In genomic region chr20:59322813-59323469, GRCh38 we compare ENCODE assay signal across 17 cellular contexts. TPM values are rescaled to one million over a fixed set of nuclear protein-coding genes. Genes with fewer than 3 reads are reported as not detected.
DNase-seq lines count a peak whose midpoint lies in the region; ATAC-seq and TF ChIP-seq lines count a peak whose summit lies in the region.
"Had no signal": no experiment of that assay in that cellular context is flagged by ENCODE, and none has a peak within 500 bp of the region (broad histone marks: within the 10 kb centered on the region; RNA-seq: fewer than 3 reads in every experiment).

No MANE protein-coding gene starts in this region.

- H3K4me3 Mint-ChIP-seq in brain (no peak overlapping the region), nephron progenitor cell (peak overlapping the region; percentile 33)
- no peak overlapping the region for H3K4me3 Mint-ChIP-seq in activated T-helper 1 cell treated with anti-CD3 and anti-CD28 coated beads, Interleukin-12 subunit alpha, Interleukin-12 subunit beta, Interleukin-2, Interleukin-4 antibody, amounts not matched to agents 30 ng/mL and 10 ng/mL and 1 ng/mL, durations not matched to agents 14 hours and 24 hours and 36 hours

- H3K27me3 Mint-ChIP-seq in brain (peaks cover 3% of the 10 kb centered on the region), nephron progenitor cell (ENCODE audit: low read depth, poor library complexity) (peaks cover 8% of the 10 kb centered on the region)
- peaks cover 1% of the 10 kb centered on the region for H3K27me3 Mint-ChIP-seq in activated T-helper 1 cell treated with anti-CD3 and anti-CD28 coated beads, Interleukin-12 subunit alpha, Interleukin-12 subunit beta, Interleukin-2, Interleukin-4 antibody, amounts not matched to agents 30 ng/mL and 10 ng/mL and 1 ng/mL, durations not matched to agents 14 hours and 24 hours and 36 hours (ENCODE audit: insufficient read depth)

- TF ChIP-seq CTCF in brain (conservative IDR thresholded peaks at IDR 0.05) (no peak), nephron progenitor cell (IDR thresholded peaks at IDR 0.05) (no peak), lower lobe of right lung (IDR thresholded peaks at IDR 0.05) (no peak)

- H3K4me1 Mint-ChIP-seq in brain (peaks cover 62% of the 10 kb centered on the region), nephron progenitor cell (peaks cover 85% of the 10 kb centered on the region)
- no peaks in the 10 kb centered on the region for H3K4me1 Mint-ChIP-seq in activated T-helper 1 cell treated with anti-CD3 and anti-CD28 coated beads, Interleukin-12 subunit alpha, Interleukin-12 subunit beta, Interleukin-2, Interleukin-4 antibody, amounts not matched to agents 30 ng/mL and 10 ng/mL and 1 ng/mL, durations not matched to agents 14 hours and 24 hours and 36 hours (ENCODE audit: low read depth)

- H3K27ac Mint-ChIP-seq in brain (peak overlapping the region in 3 of 5 experiments; percentile 11 to 24 (median 11)), nephron progenitor cell (peak overlapping the region; percentile 23)
- no peak overlapping the region for H3K27ac Mint-ChIP-seq in activated T-helper 1 cell treated with anti-CD3 and anti-CD28 coated beads, Interleukin-12 subunit alpha, Interleukin-12 subunit beta, Interleukin-2, Interleukin-4 antibody, amounts not matched to agents 30 ng/mL and 10 ng/mL and 1 ng/mL, durations not matched to agents 14 hours and 24 hours and 36 hours

- DNase-seq in NCI-H2227 (lab: John Stamatoyannopoulos, UW; ENCODE audit: unreplicated experiment), result peak; percentile 44
- DNase-seq in NCI-H2227 treated with DMSO at 0.1 percent for 48 hours (lab: John Stamatoyannopoulos, UW), result no peak
- DNase-seq in MV-4-11 (lab: John Stamatoyannopoulos, UW), result peak; percentile 76
- DNase-seq in nephron progenitor cell, result no peak
- no peak for DNase-seq in activated T-helper 1 cell treated with anti-CD3 and anti-CD28 coated beads, Interleukin-12 subunit alpha, Interleukin-12 subunit beta, Interleukin-2, Interleukin-4 antibody, amounts not matched to agents 30 ng/mL and 10 ng/mL and 1 ng/mL, durations not matched to agents 14 hours and 24 hours and 36 hours (ENCODE audit: low spot score)
- DNase-seq in DMS 273 (lab: John Stamatoyannopoulos, UW; ENCODE audit: unreplicated experiment), result no peak
- no peak for DNase-seq in lower lobe of right lung
- DNase-seq: 8988T, Caco-2, DMS53, MG63, NCI-H2029, NCI-H526 treated with DMSO at 0.1 percent for 48 hours, Peyer's patch, SHP77 treated with DMSO at 0.1 percent for 48 hours had no signal

- intact Hi-C loops in activated T-helper 1 cell treated with anti-CD3 and anti-CD28 coated beads, Interleukin-12 subunit alpha, Interleukin-12 subunit beta, Interleukin-2, Interleukin-4 antibody, amounts not matched to agents 30 ng/mL and 10 ng/mL and 1 ng/mL, durations not matched to agents 14 hours and 24 hours and 36 hours (cut with micrococcal nuclease), result no loop called here
- intact Hi-C loops in lower lobe of right lung (cut with DNase I), result no loop called here

- no peak for ATAC-seq in lower lobe of right lung
- ATAC-seq: HCT116 had no signal

- H3K27me3 ChIP-seq in lower lobe of right lung (ENCODE audit: low read depth), result peaks cover 19% of the 10 kb centered on the region
- H3K27me3 ChIP-seq: MG63, Peyer's patch had no signal

- H3K9me3 Mint-ChIP-seq in brain (no peaks in the 10 kb centered on the region), nephron progenitor cell (no peaks in the 10 kb centered on the region)
- no peaks in the 10 kb centered on the region for H3K9me3 Mint-ChIP-seq in activated T-helper 1 cell treated with anti-CD3 and anti-CD28 coated beads, Interleukin-12 subunit alpha, Interleukin-12 subunit beta, Interleukin-2, Interleukin-4 antibody, amounts not matched to agents 30 ng/mL and 10 ng/mL and 1 ng/mL, durations not matched to agents 14 hours and 24 hours and 36 hours

- no peaks in the 10 kb centered on the region for H3K36me3 ChIP-seq in lower lobe of right lung
- H3K36me3 ChIP-seq: MG63 had no signal

- no peaks in the 10 kb centered on the region for H3K4me1 ChIP-seq in lower lobe of right lung
- H3K4me1 ChIP-seq: Caco-2, Peyer's patch had no signal

- no peak overlapping the region for H3K4me3 ChIP-seq in lower lobe of right lung
- H3K4me3 ChIP-seq: MG63, Peyer's patch had no signal

- H3K27ac ChIP-seq in lower lobe of right lung, result no peak overlapping the region
- H3K27ac ChIP-seq: Peyer's patch had no signal

- H3K36me3 Mint-ChIP-seq in brain, result no peaks in the 10 kb centered on the region
- H3K36me3 Mint-ChIP-seq in nephron progenitor cell (ENCODE audit: low read depth), result no peaks in the 10 kb centered on the region
- no peaks in the 10 kb centered on the region for H3K36me3 Mint-ChIP-seq in activated T-helper 1 cell treated with anti-CD3 and anti-CD28 coated beads, Interleukin-12 subunit alpha, Interleukin-12 subunit beta, Interleukin-2, Interleukin-4 antibody, amounts not matched to agents 30 ng/mL and 10 ng/mL and 1 ng/mL, durations not matched to agents 14 hours and 24 hours and 36 hours (ENCODE audit: low read depth)

- H3K9me3 ChIP-seq in lower lobe of right lung, result no peaks in the 10 kb centered on the region
- H3K9me3 ChIP-seq: Caco-2, MG63, Peyer's patch had no signal

RNA-seq across cellular contexts. Expression of gene EDN3, which starts 22.5 kb away (rescaled TPM):
- polyA plus RNA-seq in brain (ENCODE audit: insufficient read depth, low read depth, low replicate concordance), result 0.87 TPM
- total RNA-seq in activated T-helper 1 cell treated with anti-CD3 and anti-CD28 coated beads, Interleukin-12 subunit alpha, Interleukin-12 subunit beta, Interleukin-2, Interleukin-4 antibody, amounts not matched to agents 30 ng/mL and 10 ng/mL and 1 ng/mL, durations not matched to agents 14 hours and 24 hours and 36 hours, result not detected in 2 replicates
- total RNA-seq in lower lobe of right lung, result 0.27 TPM

Comparison
In these comparisons a context has a peak if more than half of its experiments do, and no peak if none do; other contexts are left out.
1. DNase-seq: peak in NCI-H2227 (single experiment) and MV-4-11 (single experiment); none in NCI-H2227 treated with DMSO at 0.1 percent for 48 hours (single experiment), nephron progenitor cell (single experiment), activated T-helper 1 cell treated with anti-CD3 and anti-CD28 coated beads, Interleukin-12 subunit alpha, Interleukin-12 subunit beta, Interleukin-2, Interleukin-4 antibody, amounts not matched to agents 30 ng/mL and 10 ng/mL and 1 ng/mL, durations not matched to agents 14 hours and 24 hours and 36 hours (single experiment), DMS 273 (single experiment) and lower lobe of right lung (single experiment).